2 cellular contexts compared by ENCODE assay signal in the genomic region with DNA sequence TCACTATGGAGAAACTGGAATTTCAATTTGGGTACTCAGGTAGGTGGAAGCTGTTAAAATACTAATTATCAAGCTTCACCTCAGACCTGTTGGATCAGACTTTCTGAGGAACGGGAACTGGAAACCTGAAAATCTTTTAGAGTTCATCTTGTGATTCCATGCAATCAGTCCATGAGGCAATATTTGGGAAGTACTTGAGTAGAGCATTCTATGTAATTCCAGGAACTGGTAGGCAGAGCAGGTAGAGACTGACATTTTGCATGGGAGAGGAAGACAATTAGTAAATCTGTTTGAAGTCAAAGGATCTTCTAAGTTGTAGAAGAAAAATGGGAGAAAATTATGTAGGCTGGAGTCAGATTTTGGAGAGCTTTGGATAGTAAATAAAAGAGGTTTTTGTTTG.
TF ChIP-seq lines count a peak whose summit lies in the region.

No MANE protein-coding gene starts in this region.

TF ChIP-seq in liver, 16 proteins besides CTCF, POLR2A, EP300 and RAD21:
- TF ChIP-seq TAF1 (conservative IDR thresholded peaks at IDR 0.05), result no peak
- TF ChIP-seq HNF4G (IDR thresholded peaks at IDR 0.05), result no peak
- peak; percentile 13 for TF ChIP-seq YY1 (IDR thresholded peaks at IDR 0.05)

TF ChIP-seq in HepG2, 621 proteins besides CTCF, POLR2A, EP300 and RAD21:
- no peak for TF ChIP-seq CHCHD3 (CRISPR knock-in tag; IDR thresholded peaks at IDR 0.05)
